Comparison of ENCODE assay signal across 23 cellular contexts in genomic region chr11:126293726-126294125, GRCh38. TPM values are rescaled to one million over a fixed set of nuclear protein-coding genes. Genes with fewer than 3 reads are reported as not detected.
A peak's percentile ranks its signal among the peaks of the same experiment; 100 is the strongest.
DNase-seq lines count a peak whose midpoint lies in the region; ATAC-seq and TF ChIP-seq lines count a peak whose summit lies in the region.
"Had no signal": no experiment of that assay in that cellular context is flagged by ENCODE, and none has a peak within 500 bp of the region (broad histone marks: within the 10 kb centered on the region; RNA-seq: fewer than 3 reads in every experiment).

No MANE protein-coding gene starts in this region.

- H3K36me3 ChIP-seq in HCT116 (ENCODE audit: control insufficient read depth in 1 of 2, insufficient read depth in 2 of 2, low read length in 2 of 2), result peaks cover 4 to 9% of the 10 kb centered on the region in 2 experiments; a peak in 2 of 4 replicates

- TF ChIP-seq CTCF in HCT116 (IDR thresholded peaks at IDR 0.05 in 2 of 3, conservative IDR thresholded peaks at IDR 0.05 in 1 of 3; ENCODE audit: borderline replicate concordance in 1 of 3, insufficient read depth in 1 of 3, low read depth in 2 of 3, low read length in 2 of 3), result no peak

- no peaks in the 10 kb centered on the region for H3K27me3 ChIP-seq in HCT116 (ENCODE audit: insufficient read depth, low read length)
- H3K27me3 ChIP-seq: esophagus muscularis mucosa had no signal

- ATAC-seq in left ventricle myocardium superior, result no peak
- no peak for ATAC-seq in HCT116
- ATAC-seq: GM23338, left cardiac atrium had no signal

- TSS peak; percentile 13 for BruUV-seq in HCT116 (replicated peaks; lab: Mats Ljungman, UMichigan)

- POLR2A ChIA-PET in HCT116 (lab: Charles Lee), result no interaction called here

- H3K9me2 ChIP-seq in HCT116 (ENCODE audit: insufficient read depth), result no peaks in the 10 kb centered on the region

- H3K27me3 Mint-ChIP-seq in activated naive CD8-positive, alpha-beta T cell treated with anti-CD3 and anti-CD28 coated beads for 36 hours, result no peaks in the 10 kb centered on the region

- no peaks in the 10 kb centered on the region for H3K4me1 ChIP-seq in HCT116 (ENCODE audit: control insufficient read depth in 1 of 2, insufficient read depth in 2 of 2, low read length in 2 of 2)
- H3K4me1 ChIP-seq: esophagus muscularis mucosa, prostate gland had no signal

- intact Hi-C loops in cardiac septum (cut with DNase I), result no loop called here
- intact Hi-C loops in left ventricle myocardium superior (cut with micrococcal nuclease), result no loop called here
- intact Hi-C loops in HCT116 (cut with micrococcal nuclease), result no loop called here

- peaks cover 11% of the 10 kb centered on the region for H3K4me1 Mint-ChIP-seq in activated naive CD8-positive, alpha-beta T cell treated with anti-CD3 and anti-CD28 coated beads for 36 hours
- H3K4me1 Mint-ChIP-seq: GM23338 had no signal

- no peak overlapping the region for H3K9ac ChIP-seq in HCT116 (ENCODE audit: low read length)

- H3K9me3 ChIP-seq in HCT116 (ENCODE audit: control insufficient read depth in 1 of 2, insufficient read depth in 1 of 2, low read depth in 1 of 2, low read length in 2 of 2), result no peaks in the 10 kb centered on the region
- H3K9me3 ChIP-seq: esophagus muscularis mucosa, prostate gland had no signal

- DNase-seq in cardiac septum (ENCODE audit: low spot score) (peak; percentile 43), left ventricle myocardium superior (no peak), HCT116 (ENCODE audit: low read depth, low spot score) (no peak), NAMALWA (ENCODE audit: low spot score) (no peak), cerebellar nuclear complex (lab: John Stamatoyannopoulos, UW) (no peak), COLO668 (lab: John Stamatoyannopoulos, UW; ENCODE audit: unreplicated experiment) (no peak)
- DNase-seq in activated naive CD8-positive, alpha-beta T cell treated with anti-CD3 and anti-CD28 coated beads for 36 hours, result no peak
- no peak for DNase-seq in stimulated activated CD4-positive, alpha-beta T cell treated with anti-CD3 and anti-CD28 coated beads, Interleukin-1b, Interleukin-23, amount 100 ng/mL, for 48 hours
- DNase-seq: activated CD4-positive, CD25-positive, alpha-beta regulatory T cell; activated gamma-delta T cell treated with Interleukin-2 at 50 U/mL for 16 hours; anterior cingulate cortex; CD8-positive, alpha-beta memory T cell; central memory CD4-positive, alpha-beta T cell; DMS79; effector CD4-positive, alpha-beta T cell; left cardiac atrium; NCI-H1436; NCI-H774; stimulated activated CD4-positive, alpha-beta T cell treated with anti-CD3 and anti-CD28 coated beads, Interleukin-2, amount 100 ng/mL, for 48 hours had no signal

- H3K79me2 ChIP-seq in HCT116 (ENCODE audit: insufficient read depth, low read length), result no peaks in the 10 kb centered on the region

- no peak overlapping the region for H3K4me2 ChIP-seq in HCT116 (ENCODE audit: low read length)
- H3K4me2 ChIP-seq: GM23338 had no signal

- H3K36me3 Mint-ChIP-seq in activated naive CD8-positive, alpha-beta T cell treated with anti-CD3 and anti-CD28 coated beads for 36 hours, result peaks cover 15% of the 10 kb centered on the region

- no peak overlapping the region for H3K4me3 Mint-ChIP-seq in activated naive CD8-positive, alpha-beta T cell treated with anti-CD3 and anti-CD28 coated beads for 36 hours
- H3K4me3 Mint-ChIP-seq: CD8-positive, alpha-beta memory T cell; GM23338; T-helper 2 cell treated with Interferon-gamma antibody and Interleukin-4, amounts not matched to agents 5 μg/mL and 100 μg/mL, for 36 hours had no signal

- no peak for TF ChIP-seq POLR2A in HCT116 (IDR thresholded peaks at IDR 0.05; ENCODE audit: borderline replicate concordance, extremely low read depth, insufficient read depth, insufficient read length)

- H3K9me3 Mint-ChIP-seq in activated naive CD8-positive, alpha-beta T cell treated with anti-CD3 and anti-CD28 coated beads for 36 hours, result no peaks in the 10 kb centered on the region
- H3K9me3 Mint-ChIP-seq: CD8-positive, alpha-beta memory T cell; GM23338; T-helper 2 cell treated with Interferon-gamma antibody and Interleukin-4, amounts not matched to agents 5 μg/mL and 100 μg/mL, for 36 hours had no signal

- H3K27ac Mint-ChIP-seq in activated naive CD8-positive, alpha-beta T cell treated with anti-CD3 and anti-CD28 coated beads for 36 hours, result peak overlapping the region; percentile 26
- H3K27ac Mint-ChIP-seq: GM23338; T-helper 2 cell treated with Interferon-gamma antibody and Interleukin-4, amounts not matched to agents 5 μg/mL and 100 μg/mL, for 36 hours had no signal

- no peaks in the 10 kb centered on the region for H4K20me1 ChIP-seq in HCT116 (ENCODE audit: insufficient read depth)

- CTCF ChIA-PET in HCT116 (lab: Charles Lee), result no interaction called here

- H3K4me3 ChIP-seq in HCT116 (replicated peaks in 1 of 2; ENCODE audit: low read depth in 1 of 2, low read length in 2 of 2), result no peak overlapping the region
- H3K4me3 ChIP-seq: esophagus muscularis mucosa, GM23338, prostate gland had no signal

- no peak overlapping the region for H3K27ac ChIP-seq in HCT116 (ENCODE audit: low read depth, low read length)
- H3K27ac ChIP-seq: esophagus muscularis mucosa, prostate gland had no signal

- RAD21 ChIA-PET in HCT116 (lab: Charles Lee; ENCODE audit: low non-redundant PET in 1 of 2, low total read pairs in 2 of 2, uncharacterized antibody in 2 of 2, unreplicated experiment in 2 of 2), result no interaction called here

- no peak overlapping the region for H2AFZ ChIP-seq in HCT116 (ENCODE audit: low read depth, low read length, poor library complexity, severe bottlenecking)
- H2AFZ ChIP-seq: GM23338 had no signal

- TF ChIP-seq RAD21 in HCT116 (IDR thresholded peaks at IDR 0.05; ENCODE audit: low read depth), result no peak

TF ChIP-seq in HCT116, 20 proteins besides CTCF, POLR2A, EP300 and RAD21 (continues in another document):
- TF ChIP-seq FOSL1 (IDR thresholded peaks at IDR 0.05; ENCODE audit: low read depth) (no peak), CEBPB (IDR thresholded peaks at IDR 0.05; ENCODE audit: low read depth) (no peak), CBX3 (IDR thresholded peaks at IDR 0.05; ENCODE audit: low read depth) (no peak), YY1 (IDR thresholded peaks at IDR 0.05; ENCODE audit: extremely low read depth, insufficient replicate concordance, low read depth, low read length) (no peak), SP1 (IDR thresholded peaks at IDR 0.05; ENCODE audit: low read depth) (no peak), ATF3 (IDR thresholded peaks at IDR 0.05) (no peak), ZFX (IDR thresholded peaks at IDR 0.05) (no peak), MAX (IDR thresholded peaks at IDR 0.05) (no peak), SIN3A (IDR thresholded peaks at IDR 0.05; ENCODE audit: low read depth) (no peak), TCF7L2 (IDR thresholded peaks at IDR 0.05; ENCODE audit: borderline replicate concordance, extremely low read depth, insufficient read depth, insufficient read length) (no peak), SRF (IDR thresholded peaks at IDR 0.05; ENCODE audit: low read depth) (no peak), EGR1 (IDR thresholded peaks at IDR 0.05; ENCODE audit: low read depth) (no peak), JUND (IDR thresholded peaks at IDR 0.05) (no peak), ZNF274 (IDR thresholded peaks at IDR 0.05; ENCODE audit: low read depth, low read length) (no peak)

RNA-seq across cellular contexts. Expression of gene DCPS, which starts 10.1 kb away (rescaled TPM):
- total RNA-seq in cardiac septum (9.9 TPM), left ventricle myocardium superior (11.1 TPM), HCT116 (2021; ENCODE audit: unreplicated experiment) (25.6 TPM)
- polyA plus RNA-seq in HCT116 (2012), result 32.0 and 34.0 TPM in 2 replicates
- total RNA-seq in activated naive CD8-positive, alpha-beta T cell treated with anti-CD3 and anti-CD28 coated beads for 36 hours, result 10 to 100 TPM; 29.1 to 29.3 TPM

RNA-seq across cellular contexts. Expression of gene TIRAP, which starts 10.8 kb away (rescaled TPM):
- total RNA-seq in cardiac septum, result 8.4 TPM
- 7.8 TPM for total RNA-seq in left ventricle myocardium superior
- 10.8 TPM for total RNA-seq in HCT116 (2021; ENCODE audit: unreplicated experiment)
- 8.3 and 9.0 TPM in 2 replicates for polyA plus RNA-seq in HCT116 (2012)
- total RNA-seq in activated naive CD8-positive, alpha-beta T cell treated with anti-CD3 and anti-CD28 coated beads for 36 hours, result 1 to 10 TPM; 4.7 to 5.2 TPM

RNA-seq across cellular contexts. Expression of gene FOXRED1, which starts 24.8 kb away (rescaled TPM):
- 23.0 TPM for total RNA-seq in cardiac septum
- total RNA-seq in left ventricle myocardium superior, result 29.1 TPM
- total RNA-seq in HCT116 (2021; ENCODE audit: unreplicated experiment), result 41.3 TPM
- 30.2 and 33.2 TPM in 2 replicates for polyA plus RNA-seq in HCT116 (2012)
- 10 to 100 TPM; 43.8 to 44.5 TPM for total RNA-seq in activated naive CD8-positive, alpha-beta T cell treated with anti-CD3 and anti-CD28 coated beads for 36 hours

RNA-seq across cellular contexts. Expression of gene SRPRA, which starts 25.0 kb away (rescaled TPM):
- 77.4 TPM for total RNA-seq in cardiac septum
- total RNA-seq in left ventricle myocardium superior, result 68.6 TPM
- 74.5 TPM for total RNA-seq in HCT116 (2021; ENCODE audit: unreplicated experiment)
- 70.9 and 97.5 TPM in 2 replicates for polyA plus RNA-seq in HCT116 (2012)
- total RNA-seq in activated naive CD8-positive, alpha-beta T cell treated with anti-CD3 and anti-CD28 coated beads for 36 hours, result 100 to 1,000 TPM; 153 to 158 TPM
